ENCODE assay signal across 2 cellular contexts in the genomic region with DNA sequence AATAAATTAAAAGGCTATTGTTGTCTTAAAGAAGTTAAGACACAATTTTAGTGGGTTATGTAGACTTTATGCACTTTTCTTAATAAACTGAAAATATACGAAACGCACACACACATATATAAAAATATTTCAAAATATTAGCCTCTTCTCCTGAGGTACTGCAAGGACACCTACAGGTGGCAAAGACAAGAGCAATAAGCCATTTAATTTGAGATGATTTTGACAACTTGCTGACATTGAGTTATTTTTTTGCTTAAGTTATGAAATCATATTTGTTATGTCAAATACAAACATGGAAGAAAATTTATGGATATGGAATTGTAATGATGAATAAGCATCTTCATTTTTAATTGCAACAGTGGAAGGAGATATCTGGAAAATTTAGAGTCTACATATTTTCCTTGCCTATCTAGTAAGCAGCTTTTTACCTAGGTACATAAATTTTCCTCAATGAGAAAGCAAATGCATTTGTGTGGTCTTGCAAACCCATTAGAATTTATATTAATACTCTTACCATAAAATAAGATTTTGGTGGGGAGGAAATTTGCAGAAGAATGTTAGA.
TF ChIP-seq lines count a peak whose summit lies in the region.

No MANE protein-coding gene starts in this region.

TF ChIP-seq in HepG2, 621 proteins besides CTCF, POLR2A, EP300 and RAD21:
- TF ChIP-seq STAG1 (CRISPR knock-in tag; IDR thresholded peaks at IDR 0.05): 0 out of 2 replicates have a peak, but pooled peaks have one; percentile 9
- TF ChIP-seq, protein P1, sequence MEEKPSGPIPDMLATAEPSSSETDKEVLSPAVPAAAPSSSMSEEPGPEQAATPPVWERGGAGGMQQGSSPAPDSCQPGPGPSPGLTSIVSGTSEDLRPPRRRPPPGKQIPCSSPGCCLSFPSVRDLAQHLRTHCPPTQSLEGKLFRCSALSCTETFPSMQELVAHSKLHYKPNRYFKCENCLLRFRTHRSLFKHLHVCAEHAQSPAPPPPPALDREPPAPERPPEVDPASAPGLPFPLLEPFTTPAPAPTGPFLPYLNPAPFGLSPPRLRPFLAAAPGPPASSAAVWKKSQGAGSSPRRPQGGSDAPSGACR (CRISPR knock-in tag; IDR thresholded peaks at IDR 0.05): no peak
- no peak for TF ChIP-seq ZNF451 (CRISPR knock-in tag; IDR thresholded peaks at IDR 0.05)
- TF ChIP-seq, protein P2, sequence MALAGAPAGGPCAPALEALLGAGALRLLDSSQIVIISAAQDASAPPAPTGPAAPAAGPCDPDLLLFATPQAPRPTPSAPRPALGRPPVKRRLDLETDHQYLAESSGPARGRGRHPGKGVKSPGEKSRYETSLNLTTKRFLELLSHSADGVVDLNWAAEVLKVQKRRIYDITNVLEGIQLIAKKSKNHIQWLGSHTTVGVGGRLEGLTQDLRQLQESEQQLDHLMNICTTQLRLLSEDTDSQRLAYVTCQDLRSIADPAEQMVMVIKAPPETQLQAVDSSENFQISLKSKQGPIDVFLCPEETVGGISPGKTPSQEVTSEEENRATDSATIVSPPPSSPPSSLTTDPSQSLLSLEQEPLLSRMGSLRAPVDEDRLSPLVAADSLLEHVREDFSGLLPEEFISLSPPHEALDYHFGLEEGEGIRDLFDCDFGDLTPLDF (CRISPR knock-in tag; IDR thresholded peaks at IDR 0.05): no peak
- TF ChIP-seq FOXK1 (CRISPR knock-in tag; IDR thresholded peaks at IDR 0.05; ENCODE audit: borderline replicate concordance, low read depth): no peak
- TF ChIP-seq MAFK (conservative IDR thresholded peaks at IDR 0.05 in 1 of 2, IDR thresholded peaks at IDR 0.05 in 1 of 2; ENCODE audit: low read length in 2 of 2): peak; percentile 41 to 72
- peak; percentile 67 for TF ChIP-seq MAFF (IDR thresholded peaks at IDR 0.05; ENCODE audit: low read depth, low read length)
- TF ChIP-seq, protein P3, sequence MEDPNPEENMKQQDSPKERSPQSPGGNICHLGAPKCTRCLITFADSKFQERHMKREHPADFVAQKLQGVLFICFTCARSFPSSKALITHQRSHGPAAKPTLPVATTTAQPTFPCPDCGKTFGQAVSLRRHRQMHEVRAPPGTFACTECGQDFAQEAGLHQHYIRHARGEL (CRISPR knock-in tag; IDR thresholded peaks at IDR 0.05): no peak
- no peak for TF ChIP-seq RBAK (CRISPR knock-in tag; IDR thresholded peaks at IDR 0.05)
- no peak for TF ChIP-seq IKZF4 (CRISPR knock-in tag; IDR thresholded peaks at IDR 0.05; ENCODE audit: borderline replicate concordance, low read depth, not compliant biosample characterization)
- TF ChIP-seq JDP2 (CRISPR knock-in tag; IDR thresholded peaks at IDR 0.05; ENCODE audit: borderline replicate concordance): no peak
- no peak for TF ChIP-seq FOSL1 (CRISPR knock-in tag; IDR thresholded peaks at IDR 0.05; ENCODE audit: borderline replicate concordance)
- no peak for TF ChIP-seq GATA4 (IDR thresholded peaks at IDR 0.05; ENCODE audit: borderline replicate concordance, low read depth)
- no peak for TF ChIP-seq ZNF619 (CRISPR knock-in tag; IDR thresholded peaks at IDR 0.05)
- no peak for TF ChIP-seq ZNF891 (CRISPR knock-in tag; IDR thresholded peaks at IDR 0.05)
TF ChIP-seq in HepG2: peak in this region for 3.

TF ChIP-seq in endothelial cell of umbilical vein, 7 proteins besides CTCF, POLR2A, EP300 and RAD21:
- TF ChIP-seq JUN (IDR thresholded peaks at IDR 0.05; ENCODE audit: borderline replicate concordance, insufficient read depth, insufficient read length, low read depth) (no peak), POLR2AphosphoS5 (IDR thresholded peaks at IDR 0.05; ENCODE audit: insufficient read depth, low read depth, low read length) (no peak), FOS (IDR thresholded peaks at IDR 0.05; ENCODE audit: borderline replicate concordance, insufficient read depth, low read length) (no peak), MYC (IDR thresholded peaks at IDR 0.05; ENCODE audit: low read depth, low read length) (no peak), EZH2 (IDR thresholded peaks at IDR 0.05; ENCODE audit: borderline replicate concordance, low read depth, low read length, severe bottlenecking) (no peak), GATA2 (IDR thresholded peaks at IDR 0.05; ENCODE audit: insufficient read depth, insufficient read length, low read depth, low read length) (no peak)
- TF ChIP-seq, protein P4, sequence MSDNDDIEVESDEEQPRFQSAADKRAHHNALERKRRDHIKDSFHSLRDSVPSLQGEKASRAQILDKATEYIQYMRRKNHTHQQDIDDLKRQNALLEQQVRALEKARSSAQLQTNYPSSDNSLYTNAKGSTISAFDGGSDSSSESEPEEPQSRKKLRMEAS (IDR thresholded peaks at IDR 0.05; ENCODE audit: insufficient read depth, insufficient read length): no peak
